Comparison of ENCODE assay signal across 8 cellular contexts in the genomic region with DNA sequence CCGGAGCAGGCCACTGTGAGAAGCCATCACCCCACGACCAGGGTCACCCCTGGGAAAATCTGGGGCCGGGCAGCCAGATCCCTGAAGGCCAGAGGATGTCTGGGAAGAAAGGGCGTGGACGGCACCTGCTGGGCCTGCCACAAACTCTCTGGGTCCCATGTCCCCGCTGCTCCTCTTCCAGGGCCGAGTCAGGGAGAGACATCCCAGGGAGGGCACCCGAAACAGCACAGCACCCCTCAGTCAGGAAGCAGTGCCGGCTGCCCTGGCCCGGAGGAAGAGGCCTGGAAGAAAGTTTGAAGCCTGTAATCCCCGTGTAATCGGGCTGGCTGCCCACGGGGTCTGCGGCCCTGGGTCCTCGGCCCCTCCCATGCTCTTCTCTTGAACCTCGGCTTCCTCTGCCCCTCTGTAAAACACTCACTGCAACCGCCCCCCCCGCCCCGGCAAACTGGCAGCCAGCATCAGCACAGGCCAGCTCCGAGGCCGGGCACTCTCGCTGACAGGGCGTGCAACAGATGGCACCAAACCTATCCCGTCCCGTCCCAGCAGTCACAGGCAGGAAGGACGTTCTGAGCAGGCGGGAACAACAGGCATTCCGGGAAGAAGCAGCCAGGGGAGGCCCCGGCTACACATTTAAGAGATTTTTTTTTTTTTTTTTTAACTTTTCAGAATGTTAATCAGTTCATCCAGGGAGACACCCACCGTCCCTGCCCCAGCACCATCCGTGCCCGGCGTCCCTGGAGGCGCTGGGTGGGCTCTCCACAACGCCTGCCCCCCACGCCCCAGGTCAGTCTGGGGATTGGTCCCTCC. TPM values are rescaled to one million over a fixed set of nuclear protein-coding genes. Genes with fewer than 3 reads are reported as not detected.
DNase-seq lines count a peak whose midpoint lies in the region; ATAC-seq and TF ChIP-seq lines count a peak whose summit lies in the region.

No MANE protein-coding gene starts in this region.

- H2AFZ ChIP-seq in ACC112 (ENCODE audit: low read length, unreplicated experiment): no peak overlapping the region

- H3K27ac Mint-ChIP-seq in activated T-helper 2 cell treated with anti-CD3 and anti-CD28 coated beads, Interferon-gamma antibody, Interleukin-2, Interleukin-4, amounts not matched to agents 10 μg/mL and 5 μg/mL and 100 μg/mL, durations not matched to agents 14 hours and 24 hours and 36 hours: peak overlapping the region; percentile 74

- no peaks in the 10 kb centered on the region for H3K27me3 ChIP-seq in ACC112 (ENCODE audit: insufficient read depth, low read length)
- H3K27me3 ChIP-seq in HL-60 (ENCODE audit: insufficient read depth, poor library complexity, severe bottlenecking): no peaks in the 10 kb centered on the region

- H3K4me1 ChIP-seq in ACC112 (ENCODE audit: control insufficient read depth, insufficient read depth, low read length, unreplicated experiment): peaks cover 42% of the 10 kb centered on the region

- no peaks in the 10 kb centered on the region for H3K36me3 ChIP-seq in ACC112 (ENCODE audit: insufficient read depth, low read length)

- H3K4me3 ChIP-seq in ACC112 (ENCODE audit: low read depth, low read length): peak overlapping the region; percentile 96
- peak overlapping the region; percentile 83 for H3K4me3 ChIP-seq in HL-60 (replicated peaks; ENCODE audit: insufficient read depth, low read length)

- H3K9me3 Mint-ChIP-seq in activated T-helper 2 cell treated with anti-CD3 and anti-CD28 coated beads, Interferon-gamma antibody, Interleukin-2, Interleukin-4, amounts not matched to agents 10 μg/mL and 5 μg/mL and 100 μg/mL, durations not matched to agents 14 hours and 24 hours and 36 hours: no peaks in the 10 kb centered on the region

- ATAC-seq in omental fat pad (ENCODE audit: low FRiP score): peak; percentile 8

- no peaks in the 10 kb centered on the region for H3K27me3 Mint-ChIP-seq in activated T-helper 2 cell treated with anti-CD3 and anti-CD28 coated beads, Interferon-gamma antibody, Interleukin-2, Interleukin-4, amounts not matched to agents 10 μg/mL and 5 μg/mL and 100 μg/mL, durations not matched to agents 14 hours and 24 hours and 36 hours (ENCODE audit: low read depth)

- no peak for DNase-seq in HL-60 (ENCODE audit: low read depth in 1 of 2, low spot score in 1 of 2)
- no peak for DNase-seq in activated T-helper 2 cell treated with anti-CD3 and anti-CD28 coated beads, Interferon-gamma antibody, Interleukin-2, Interleukin-4, amounts not matched to agents 10 μg/mL and 5 μg/mL and 100 μg/mL, durations not matched to agents 14 hours and 24 hours and 36 hours (ENCODE audit: low spot score)
- peak; percentile 48 for DNase-seq in globus pallidus (ENCODE audit: low spot score)
- no peak for DNase-seq in omental fat pad (ENCODE audit: low spot score)
- no peak for DNase-seq in stimulated activated CD8-positive, alpha-beta memory T cell treated with anti-CD3 and anti-CD28 coated beads, Interleukin-4, amount 100 ng/mL, for 48 hours
- no peak for DNase-seq in MV-4-11 (lab: John Stamatoyannopoulos, UW)
- no peak for DNase-seq in SHP77 treated with DMSO at 0.1 percent for 48 hours (lab: John Stamatoyannopoulos, UW)

- peak overlapping the region; percentile 75 for H3K27ac ChIP-seq in ACC112 (ENCODE audit: low read depth, low read length)
- peak overlapping the region; percentile 81 for H3K27ac ChIP-seq in HL-60 (replicated peaks)

- H3K4me3 Mint-ChIP-seq in activated T-helper 2 cell treated with anti-CD3 and anti-CD28 coated beads, Interferon-gamma antibody, Interleukin-2, Interleukin-4, amounts not matched to agents 10 μg/mL and 5 μg/mL and 100 μg/mL, durations not matched to agents 14 hours and 24 hours and 36 hours (ENCODE audit: low read depth): peak overlapping the region; percentile 88

- H3K79me2 ChIP-seq in ACC112 (ENCODE audit: control insufficient read depth, insufficient read depth, low read length, unreplicated experiment): peaks cover 60% of the 10 kb centered on the region

- intact Hi-C loops in activated T-helper 2 cell treated with anti-CD3 and anti-CD28 coated beads, Interferon-gamma antibody, Interleukin-2, Interleukin-4, amounts not matched to agents 10 μg/mL and 5 μg/mL and 100 μg/mL, durations not matched to agents 14 hours and 24 hours and 36 hours (cut with micrococcal nuclease): loop anchor here (5.0 kb wide), 1 partner anchor 40 kb away; no protein-coding TSS in a partner anchor

- TF ChIP-seq CTCF in HL-60 (IDR thresholded peaks at IDR 0.05; ENCODE audit: insufficient read depth, low read length) (no peak), omental fat pad (IDR thresholded peaks at IDR 0.05) (no peak)

- H3K36me3 Mint-ChIP-seq in activated T-helper 2 cell treated with anti-CD3 and anti-CD28 coated beads, Interferon-gamma antibody, Interleukin-2, Interleukin-4, amounts not matched to agents 10 μg/mL and 5 μg/mL and 100 μg/mL, durations not matched to agents 14 hours and 24 hours and 36 hours (ENCODE audit: low read depth): peaks cover 4% of the 10 kb centered on the region

- peaks cover 20% of the 10 kb centered on the region for H3K4me1 Mint-ChIP-seq in activated T-helper 2 cell treated with anti-CD3 and anti-CD28 coated beads, Interferon-gamma antibody, Interleukin-2, Interleukin-4, amounts not matched to agents 10 μg/mL and 5 μg/mL and 100 μg/mL, durations not matched to agents 14 hours and 24 hours and 36 hours (ENCODE audit: low read depth)

RNA-seq across cellular contexts. Expression of a gene that starts 1.5 kb away (rescaled TPM):
- 82.8 and 87.0 TPM in 2 replicates for total RNA-seq in activated T-helper 2 cell treated with anti-CD3 and anti-CD28 coated beads, Interferon-gamma antibody, Interleukin-2, Interleukin-4, amounts not matched to agents 10 μg/mL and 5 μg/mL and 100 μg/mL, durations not matched to agents 14 hours and 24 hours and 36 hours
- 100 to 1,000 TPM in 1 of 4 donors, 10 to 100 TPM in 3; 33.1 to 208 (median 61.9) TPM for total RNA-seq in omental fat pad

RNA-seq across cellular contexts. Expression of a gene that starts 33.0 kb away (rescaled TPM):
- total RNA-seq in activated T-helper 2 cell treated with anti-CD3 and anti-CD28 coated beads, Interferon-gamma antibody, Interleukin-2, Interleukin-4, amounts not matched to agents 10 μg/mL and 5 μg/mL and 100 μg/mL, durations not matched to agents 14 hours and 24 hours and 36 hours: 65.7 and 71.1 TPM in 2 replicates
- total RNA-seq in omental fat pad: 10 to 100 TPM; 38.0 to 48.4 (median 44.2) TPM
